Comparison of ENCODE assay signal across 24 cellular contexts in the genomic region with DNA sequence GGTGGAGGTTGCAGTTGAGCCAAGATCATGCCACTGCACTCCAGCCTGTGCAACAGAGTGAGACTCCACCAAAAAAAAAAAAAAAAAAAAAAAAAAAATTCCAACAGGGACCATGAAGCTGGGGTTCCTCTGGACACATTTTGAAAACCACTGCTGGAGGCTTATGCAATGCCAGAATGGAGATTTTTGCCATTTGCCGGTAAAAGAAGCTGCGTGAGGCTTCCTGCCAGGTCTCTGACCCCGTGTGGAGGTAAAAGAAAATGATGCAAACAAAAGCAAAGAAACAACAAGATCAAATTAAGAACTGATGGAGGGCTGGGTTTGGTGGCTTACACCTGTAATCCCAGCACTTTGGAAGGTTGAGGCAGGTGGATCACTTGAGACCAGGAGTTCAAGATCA. TPM values are rescaled to one million over a fixed set of nuclear protein-coding genes. Genes with fewer than 3 reads are reported as not detected.
DNase-seq lines count a peak whose midpoint lies in the region; ATAC-seq, FAIRE-seq and TF ChIP-seq lines count a peak whose summit lies in the region.
"Had no signal": no experiment of that assay in that cellular context is flagged by ENCODE, and none has a peak within 500 bp of the region (broad histone marks: within the 10 kb centered on the region; RNA-seq: fewer than 3 reads in every experiment).

No MANE protein-coding gene starts in this region.

- no peaks in the 10 kb centered on the region for H3K9me2 ChIP-seq in GM23338 (ENCODE audit: insufficient read depth)

- H3K9me3 ChIP-seq in K562 (replicated peaks; ENCODE audit: control insufficient read depth, insufficient read depth, low read depth, low read length) (no peaks in the 10 kb centered on the region), HepG2 (ENCODE audit: low read length) (no peaks in the 10 kb centered on the region), right lobe of liver (no peaks in the 10 kb centered on the region), pancreas (no peaks in the 10 kb centered on the region)
- H3K9me3 ChIP-seq: A549; BLaER1 treated with 17β-estradiol and CSF1 and Interleukin-3, amounts not matched to agents 10 nM and 100 nM; Caco-2 had no signal

- H3K4me2 ChIP-seq in GM23338 = no peak overlapping the region
- no peak overlapping the region for H3K4me2 ChIP-seq in K562 (ENCODE audit: insufficient read depth, low read length)
- no peak overlapping the region for H3K4me2 ChIP-seq in HepG2 (ENCODE audit: low read depth, low read length)
- H3K4me2 ChIP-seq: BLaER1 treated with 17β-estradiol and CSF1 and Interleukin-3, amounts not matched to agents 10 nM and 100 nM had no signal

- H3K27ac ChIP-seq in GM23338 (ENCODE audit: low read depth) = no peak overlapping the region
- no peak overlapping the region for H3K27ac ChIP-seq in K562 (ENCODE audit: extremely low read depth, low read depth, low read length)
- H3K27ac ChIP-seq in HepG2 (ENCODE audit: extremely low read length, insufficient read depth, low read length) = peak overlapping the region; percentile 83
- H3K27ac ChIP-seq in right lobe of liver = peak overlapping the region in 1 of 3 donors; percentile 59
- H3K27ac ChIP-seq in pancreas = no peak overlapping the region
- H3K27ac ChIP-seq: 22Rv1; A549; BLaER1 treated with 17β-estradiol and CSF1 and Interleukin-3, amounts not matched to agents 10 nM and 100 nM; C4-2B had no signal

- H3K9me1 ChIP-seq in K562 (ENCODE audit: control insufficient read depth, insufficient read depth, low read length) = no peaks in the 10 kb centered on the region

- H3K27ac Mint-ChIP-seq in GM23338 = 0 out of 2 replicates have a peak overlapping the region, but pooled peaks have one; percentile 47
- H3K27ac Mint-ChIP-seq: B cell; CD4-positive, alpha-beta T cell; CD8-positive, alpha-beta T cell had no signal

- H3K27me3 Mint-ChIP-seq in GM23338 (ENCODE audit: insufficient read depth, low read depth, poor library complexity) = peaks cover 7% of the 10 kb centered on the region

- intact Hi-C loops in K562 (cut with micrococcal nuclease) = no loop called here
- intact Hi-C loops in HepG2 (cut with micrococcal nuclease; ENCODE audit: unreplicated experiment) = loop anchor here (5.0 kb wide), 1 partner anchor 33 kb away; no protein-coding TSS in a partner anchor
- intact Hi-C loops in right lobe of liver (cut with DNase I) = no loop called here
- intact Hi-C loops in Right ventricle myocardium superior (cut with DNase I) = no loop called here
- intact Hi-C loops in pancreas (cut with DNase I) = no loop called here

- CTCF ChIA-PET in K562 (lab: Yijun Ruan, JAX; ENCODE audit: low intra/inter-chr PET ratio) = no interaction called here
- CTCF ChIA-PET in HepG2 (lab: Yijun Ruan, JAX; ENCODE audit: low intra/inter-chr PET ratio, low total read pairs) = no interaction called here

- no peak for TF ChIP-seq EP300 in K562 (IDR thresholded peaks at IDR 0.05; ENCODE audit: low read length)
- TF ChIP-seq EP300 in HepG2 (IDR thresholded peaks at IDR 0.05; ENCODE audit: low read depth in 2 of 2, low read length in 2 of 2) = no peak
- no peak for TF ChIP-seq EP300 in HepG2 (CRISPR knock-in tag; IDR thresholded peaks at IDR 0.05; ENCODE audit: borderline replicate concordance)

- H3K4me3 ChIP-seq in GM23338 (no peak overlapping the region), K562 (no peak overlapping the region), HepG2 (replicated peaks in 1 of 3; ENCODE audit: insufficient read depth in 1 of 3, low read depth in 2 of 3, low read length in 3 of 3) (no peak overlapping the region), right lobe of liver (no peak overlapping the region), pancreas (no peak overlapping the region)
- H3K4me3 ChIP-seq: A549; BLaER1 treated with 17β-estradiol and CSF1 and Interleukin-3, amounts not matched to agents 10 nM and 100 nM had no signal

- in situ Hi-C loops in K562 (cut with MboI) (no loop called here), HepG2 (cut with HindIII; ENCODE audit: extremely low pct_ligation_motif_present, low pct_unique_long_range_greater_than_20kb) (no loop called here)

- H3F3A ChIP-seq in GM23338 (replicated peaks; ENCODE audit: low read depth) = no peaks in the 10 kb centered on the region

- H3K4me1 ChIP-seq in GM23338 (ENCODE audit: insufficient read depth) (no peaks in the 10 kb centered on the region), K562 (replicated peaks in 1 of 2; ENCODE audit: control insufficient read depth in 2 of 2, insufficient read depth in 2 of 2, low read length in 2 of 2) (peaks cover 19 to 52% of the 10 kb centered on the region in 2 experiments; a peak in 4 of 5 replicates), HepG2 (ENCODE audit: insufficient read depth, low read length) (peaks cover 36% of the 10 kb centered on the region), right lobe of liver (peaks cover 0 to 29% (median 5%) of the 10 kb centered on the region in 4 donors), pancreas (no peaks in the 10 kb centered on the region)
- H3K4me1 ChIP-seq: Caco-2 had no signal

- no peak for FAIRE-seq in K562 (lab: Jason Lieb, UNC)
- FAIRE-seq in HepG2 (lab: Jason Lieb, UNC) = peak; percentile 21
- FAIRE-seq in pancreas (lab: Jason Lieb, UNC) = no peak
- FAIRE-seq: A549, D721Med, G401.6, GM12891, GM19239 had no signal

- TF ChIP-seq RAD21 in K562 (CRISPR knock-in tag; conservative IDR thresholded peaks at IDR 0.05 in 1 of 2, IDR thresholded peaks at IDR 0.05 in 1 of 2) = no peak
- no peak for TF ChIP-seq RAD21 in HepG2 (CRISPR knock-in tag; IDR thresholded peaks at IDR 0.05)

- DNase-seq in GM23338 (ENCODE audit: low spot score) (no peak), K562 (ENCODE audit: extremely low read depth in 1 of 4, low spot score in 3 of 4) (no peak), HepG2 (ENCODE audit: low spot score) (no peak), right lobe of liver (peak in 2 of 3 donors; percentile 39 to 64), hepatic stellate cell (ENCODE audit: low spot score) (no peak), Right ventricle myocardium superior (no peak), NAMALWA (ENCODE audit: low spot score) (no peak), pancreas (no peak)
- DNase-seq: AML-193; Caco-2; Calu3; CD4-positive, alpha-beta T cell; CD8-positive, alpha-beta T cell; DMS79 treated with DMSO at 0.1 percent for 48 hours; GF-D8 had no signal

- no peak overlapping the region for H3K4me3 Mint-ChIP-seq in GM23338
- H3K4me3 Mint-ChIP-seq: B cell; CD4-positive, alpha-beta T cell; CD8-positive, alpha-beta T cell had no signal

- POLR2A ChIA-PET in K562 (lab: Yijun Ruan, JAX) (interaction anchor here (0.6 kb wide), 2 partner anchors 37 to 163 kb away, joined by 3 to 4 read pairs; no protein-coding TSS in a partner anchor), HepG2 (lab: Yijun Ruan, JAX) (interaction anchor here (0.6 to 1.6 kb wide), 2 partner anchors 23 to 91 kb away, joined by 3 to 4 read pairs; no protein-coding TSS in a partner anchor)

- H3K36me3 ChIP-seq in GM23338 (ENCODE audit: insufficient read depth) = no peaks in the 10 kb centered on the region
- H3K36me3 ChIP-seq in K562 (ENCODE audit: control insufficient read depth, insufficient read depth, low read length) = no peaks in the 10 kb centered on the region
- no peaks in the 10 kb centered on the region for H3K36me3 ChIP-seq in HepG2 (replicated peaks in 1 of 2; ENCODE audit: control insufficient read depth in 1 of 2, insufficient read depth in 2 of 2, low read length in 2 of 2)
- H3K36me3 ChIP-seq in right lobe of liver = no peaks in the 10 kb centered on the region
- H3K36me3 ChIP-seq in pancreas = no peaks in the 10 kb centered on the region
- H3K36me3 ChIP-seq: BLaER1 treated with 17β-estradiol and CSF1 and Interleukin-3, amounts not matched to agents 10 nM and 100 nM had no signal

- H4K20me1 ChIP-seq in GM23338 (replicated peaks; ENCODE audit: insufficient read depth) = no peaks in the 10 kb centered on the region
- H4K20me1 ChIP-seq in K562 (replicated peaks; ENCODE audit: control insufficient read depth, insufficient read depth, low read length) = no peaks in the 10 kb centered on the region
- no peaks in the 10 kb centered on the region for H4K20me1 ChIP-seq in HepG2 (ENCODE audit: insufficient read depth, low read length)
- H4K20me1 ChIP-seq: BLaER1 treated with 17β-estradiol and CSF1 and Interleukin-3, amounts not matched to agents 10 nM and 100 nM had no signal

- BruUV-seq in K562 (replicated peaks; lab: Mats Ljungman, UMichigan) (no TSS peak), HepG2 (replicated peaks; lab: Mats Ljungman, UMichigan) (no TSS peak)

- no peak overlapping the region for H3K9ac ChIP-seq in K562 (ENCODE audit: insufficient read depth in 1 of 2, low read depth in 2 of 2, low read length in 2 of 2)
- no peak overlapping the region for H3K9ac ChIP-seq in HepG2 (ENCODE audit: insufficient read depth, low read depth, low read length)
- H3K9ac ChIP-seq: BLaER1 treated with 17β-estradiol and CSF1 and Interleukin-3, amounts not matched to agents 10 nM and 100 nM had no signal

- peaks cover 19% of the 10 kb centered on the region for H3K4me1 Mint-ChIP-seq in GM23338
- H3K4me1 Mint-ChIP-seq: B cell had no signal

- H3K27me3 ChIP-seq in GM23338 (ENCODE audit: insufficient read depth) = no peaks in the 10 kb centered on the region
- no peaks in the 10 kb centered on the region for H3K27me3 ChIP-seq in K562 (ENCODE audit: control insufficient read depth in 2 of 2, insufficient read depth in 2 of 2, low read length in 2 of 2)
- H3K27me3 ChIP-seq in HepG2 (ENCODE audit: control insufficient read depth in 1 of 2, insufficient read depth in 2 of 2, low read length in 2 of 2) = no peaks in the 10 kb centered on the region
- H3K27me3 ChIP-seq in right lobe of liver = no peaks in the 10 kb centered on the region
- peaks cover 0 to 3% (median 0%) of the 10 kb centered on the region in 4 donors for H3K27me3 ChIP-seq in pancreas
- H3K27me3 ChIP-seq: BLaER1 treated with 17β-estradiol and CSF1 and Interleukin-3, amounts not matched to agents 10 nM and 100 nM had no signal

- H3K36me3 Mint-ChIP-seq in GM23338 (ENCODE audit: low read depth) = no peaks in the 10 kb centered on the region
- H3K36me3 Mint-ChIP-seq: CD8-positive, alpha-beta T cell had no signal

- H2AFZ ChIP-seq in GM23338 (no peak overlapping the region), K562 (ENCODE audit: low read depth, low read length) (no peak overlapping the region), HepG2 (ENCODE audit: low read length) (no peak overlapping the region)

- WGBS in K562 (ENCODE audit: insufficient coverage, low coverage, missing lambda C conversion rate) = 80% methylated on average over 1 of the region's 3 CpGs
- WGBS in HepG2 (ENCODE audit: low lambda C conversion rate) = 28% methylated on average over 3 of the region's 3 CpGs
- WGBS in right lobe of liver (ENCODE audit: insufficient coverage, low coverage, low lambda C conversion rate, missing lambda C conversion rate) = 16% methylated on average over 3 of the region's 3 CpGs
- 89% methylated on average over 3 of the region's 3 CpGs for WGBS in pancreas, 2 donors

- H3K9me3 Mint-ChIP-seq in GM23338 = no peaks in the 10 kb centered on the region; the same call in 2 of the 3 replicates
- H3K9me3 Mint-ChIP-seq: CD4-positive, alpha-beta T cell; CD8-positive, alpha-beta T cell had no signal

- ATAC-seq in GM23338 = no peak
- ATAC-seq in K562 = no peak
- no peak for ATAC-seq in HepG2
- ATAC-seq in right lobe of liver = peak; percentile 43 to 65 (median 50)
- no peak for ATAC-seq in Right ventricle myocardium superior (ENCODE audit: poor library complexity)
- no peak for ATAC-seq in pancreas
- ATAC-seq: A549; CD8-positive, alpha-beta T cell had no signal

- TF ChIP-seq POLR2A in K562 (conservative IDR thresholded peaks at IDR 0.05) = no peak
- no peak for TF ChIP-seq POLR2A in HepG2 (IDR thresholded peaks at IDR 0.05; ENCODE audit: insufficient read depth in 1 of 2, low read depth in 2 of 2, low read length in 2 of 2)
- no peak for TF ChIP-seq POLR2A in right lobe of liver (IDR thresholded peaks at IDR 0.05)

- no peaks in the 10 kb centered on the region for H3K79me2 ChIP-seq in GM23338 (replicated peaks; ENCODE audit: insufficient read depth)
- H3K79me2 ChIP-seq in K562 (ENCODE audit: control insufficient read depth, insufficient read depth, low read length) = 0 out of 3 replicates have a peak, but pooled peaks cover 5% of the 10 kb centered on the region
- no peaks in the 10 kb centered on the region for H3K79me2 ChIP-seq in HepG2 (ENCODE audit: insufficient read depth, low read length)

- no peak for TF ChIP-seq CTCF in GM23338 (conservative IDR thresholded peaks at IDR 0.05; ENCODE audit: low read depth in 2 of 2)
- TF ChIP-seq CTCF in K562 (IDR thresholded peaks at IDR 0.05 in 2 of 3, conservative IDR thresholded peaks at IDR 0.05 in 1 of 3; ENCODE audit: insufficient read depth in 2 of 3, low read depth in 1 of 3, low read length in 3 of 3) = no peak
- TF ChIP-seq CTCF in HepG2 (CRISPR knock-in tag; IDR thresholded peaks at IDR 0.05) = no peak
- TF ChIP-seq CTCF in right lobe of liver (IDR thresholded peaks at IDR 0.05) = no peak
- TF ChIP-seq CTCF in pancreas (IDR thresholded peaks at IDR 0.05) = no peak

RNA-seq across cellular contexts. Expression of a gene that starts 30.5 kb away (rescaled TPM):
- 28.6 and 30.2 TPM in 2 replicates for total RNA-seq in GM23338 (2014; rRNA removed; shearing (Covaris generic))
- polyA plus RNA-seq in GM23338 (2016; fragmentation: Nextera tagmentation; extraction: Ambion mirVana) = 8.4 and 11.4 TPM in 2 replicates
- total RNA-seq in K562 (2011; cell fraction: chromatin; rRNA removed; ENCODE audit: low replicate concordance) = 26.6 and 71.2 TPM in 2 replicates
- total RNA-seq in K562 (2011; cell fraction: nucleolus; rRNA removed) = 29.4 and 37.0 TPM in 2 replicates
- total RNA-seq in K562 (2011; cell fraction: nucleoplasm; rRNA removed) = 56.0 and 86.6 TPM in 2 replicates
- total RNA-seq in K562 (2014; rRNA removed) = 15.5 and 18.8 TPM in 2 replicates
- total RNA-seq in K562 (2014; rRNA removed; fragmentation: Illumina TruSeq; extraction: Trizol) = 53.4 and 60.6 TPM in 2 replicates
- total RNA-seq in K562 (2015; rRNA removed; fragmentation: Illumina TruSeq; extraction: Trizol) = 35.0 and 36.8 TPM in 2 replicates
- 46.8 and 49.4 TPM in 2 replicates for total RNA-seq in K562 (2021)
- 32.3 and 41.9 TPM in 2 replicates for polyA plus RNA-seq in K562 (2011; rRNA removed)
- polyA plus RNA-seq in K562 (2011; cell fraction: cytosol; rRNA removed) = 8.0 and 17.4 TPM in 2 replicates
- polyA plus RNA-seq in K562 (2011; cell fraction: nucleus; rRNA removed) = 10.7 and 14.0 TPM in 2 replicates
- polyA plus RNA-seq in K562 (2012) = 19.7 and 19.8 TPM in 2 replicates
- polyA plus RNA-seq in K562 (2014; fragmentation: Illumina TruSeq; extraction: Trizol) = 45.2 and 52.5 TPM in 2 replicates
- 1 to 10 TPM; 5.5 to 5.9 TPM for polyA plus RNA-seq in K562 (2014; fragmentation: Nextera tagmentation; extraction: Ambion mirVana)
- polyA plus RNA-seq in K562 (2014; rRNA removed) = 16.7 and 19.8 TPM in 2 replicates
- 147 and 155 TPM in 2 replicates for polyA minus RNA-seq in K562 (2011; rRNA and poly(A)+ RNA removed)
- polyA minus RNA-seq in K562 (2011; cell fraction: cytosol; rRNA and poly(A)+ RNA removed) = 51.4 and 65.1 TPM in 2 replicates
- polyA minus RNA-seq in K562 (2011; cell fraction: nucleus; rRNA and poly(A)+ RNA removed) = 16.8 and 31.1 TPM in 2 replicates
- total RNA-seq in HepG2 (2016; rRNA removed; fragmentation: Illumina TruSeq; extraction: Trizol) = 32.0 and 34.2 TPM in 2 replicates
- total RNA-seq in HepG2 (2016; cell fraction: cytosol; rRNA removed; fragmentation: Illumina TruSeq; extraction: Trizol; ENCODE audit: low read depth) = 1.8 and 3.3 TPM in 2 replicates
- 30.1 and 30.9 TPM in 2 replicates for total RNA-seq in HepG2 (2016; cell fraction: insoluble cytoplasmic fraction; rRNA removed; fragmentation: Illumina TruSeq; extraction: Trizol)
- 22.1 and 23.4 TPM in 2 replicates for total RNA-seq in HepG2 (2016; cell fraction: membrane; rRNA removed; fragmentation: Illumina TruSeq; extraction: Trizol)
- total RNA-seq in HepG2 (2016; cell fraction: nucleus; rRNA removed; fragmentation: Illumina TruSeq; extraction: Trizol) = 34.9 and 35.6 TPM in 2 replicates
- polyA plus RNA-seq in HepG2 (2011; rRNA removed) = 8.2 and 11.2 TPM in 2 replicates
- polyA plus RNA-seq in HepG2 (2011; cell fraction: cytosol; rRNA removed) = 5.4 and 9.0 TPM in 2 replicates
- 4.6 and 5.6 TPM in 2 replicates for polyA plus RNA-seq in HepG2 (2011; cell fraction: nucleus; rRNA removed)
- polyA plus RNA-seq in HepG2 (2012) = 13.9 and 14.8 TPM in 2 replicates
- 1.5 and 2.0 TPM in 2 replicates for polyA plus RNA-seq in HepG2 (2016; cell fraction: cytosol; fragmentation: Illumina TruSeq; extraction: Trizol; ENCODE audit: low read depth)
- 20.4 and 20.5 TPM in 2 replicates for polyA plus RNA-seq in HepG2 (2016; cell fraction: insoluble cytoplasmic fraction; fragmentation: Illumina TruSeq; extraction: Trizol; ENCODE audit: low read depth)
- polyA plus RNA-seq in HepG2 (2016; cell fraction: membrane; fragmentation: Illumina TruSeq; extraction: Trizol; ENCODE audit: low read depth) = 9.6 and 10.4 TPM in 2 replicates
- polyA plus RNA-seq in HepG2 (2016; cell fraction: nucleus; fragmentation: Illumina TruSeq; extraction: Trizol; ENCODE audit: insufficient read depth, low read depth) = 17.1 and 18.4 TPM in 2 replicates
- polyA minus RNA-seq in HepG2 (2011; rRNA and poly(A)+ RNA removed; ENCODE audit: low replicate concordance) = 21.5 and 39.5 TPM in 2 replicates
- polyA minus RNA-seq in HepG2 (2011; cell fraction: cytosol; rRNA and poly(A)+ RNA removed) = 38.4 and 49.5 TPM in 2 replicates
- 38.2 and 59.4 TPM in 2 replicates for polyA minus RNA-seq in HepG2 (2011; cell fraction: nucleus; rRNA and poly(A)+ RNA removed)
- 10 to 100 TPM; 33.5 to 59.7 (median 46.4) TPM for total RNA-seq in right lobe of liver
- 16.6 TPM for total RNA-seq in Right ventricle myocardium superior
- total RNA-seq in pancreas = 10 to 100 TPM; 29.4 to 55.9 (median 42.9) TPM
- 1 to 10 TPM; 4.6 to 7.6 TPM for polyA plus RNA-seq in pancreas

Comparison
In these comparisons a context has a peak if more than half of its experiments do, and no peak if none do; other contexts are left out.
1. ATAC-seq: peak in right lobe of liver (4 of 4); none in GM23338 (single experiment), K562 (single experiment), HepG2 (single experiment), Right ventricle myocardium superior (single experiment) and pancreas (0 of 4).
2. DNase-seq: peak in right lobe of liver (2 of 3); none in GM23338 (single experiment), K562 (0 of 4), HepG2 (single experiment), hepatic stellate cell (single experiment), Right ventricle myocardium superior (single experiment), NAMALWA (single experiment) and pancreas (0 of 6).